In genomic region chrX:139750390-139750789, GRCh38 we compare ENCODE assay signal across 20 cellular contexts. TPM values are rescaled to one million over a fixed set of nuclear protein-coding genes. Genes with fewer than 3 reads are reported as not detected.
DNase-seq lines count a peak whose midpoint lies in the region; ATAC-seq, FAIRE-seq and TF ChIP-seq lines count a peak whose summit lies in the region.
"Had no signal": no experiment of that assay in that cellular context is flagged by ENCODE, and none has a peak within 500 bp of the region (broad histone marks: within the 10 kb centered on the region; RNA-seq: fewer than 3 reads in every experiment).

No MANE protein-coding gene starts in this region.

- H3K27ac ChIP-seq in A549 = no peak overlapping the region
- H3K27ac ChIP-seq: C4-2B, PC-9, SJSA1 had no signal

- POLR2A ChIA-PET in A549 (lab: Yijun Ruan, JAX) = no interaction called here
- POLR2A ChIA-PET in activated CD8-positive, alpha-beta T cell treated with anti-CD3 and anti-CD28 coated beads for 36 hours (lab: Charles Lee) = no interaction called here

- no peaks in the 10 kb centered on the region for H3K4me1 ChIP-seq in A549
- H3K4me1 ChIP-seq: SJSA1 had no signal

- no peak for TF ChIP-seq EP300 in A549 (IDR thresholded peaks at IDR 0.05)

- peaks cover 13% of the 10 kb centered on the region for H3K9me3 Mint-ChIP-seq in activated CD8-positive, alpha-beta T cell treated with anti-CD3 and anti-CD28 coated beads for 36 hours

- intact Hi-C loops in activated CD8-positive, alpha-beta T cell treated with anti-CD3 and anti-CD28 coated beads for 36 hours (cut with micrococcal nuclease) = no loop called here

- no peak for TF ChIP-seq CTCF in A549 (IDR thresholded peaks at IDR 0.05)
- no peak for TF ChIP-seq CTCF in activated CD8-positive, alpha-beta T cell treated with anti-CD3 and anti-CD28 coated beads for 36 hours (IDR thresholded peaks at IDR 0.05)

- H3K4me3 ChIP-seq in A549 = no peak overlapping the region
- H3K4me3 ChIP-seq: PC-9, SJSA1 had no signal

- no peak for ATAC-seq in A549
- ATAC-seq in GM18861 (IDR thresholded peaks at IDR 0.05; ENCODE audit: unreplicated experiment) = peak; percentile 45
- ATAC-seq in HG02610 (IDR thresholded peaks at IDR 0.05; ENCODE audit: unreplicated experiment) = no peak
- no peak for ATAC-seq in activated CD8-positive, alpha-beta T cell treated with anti-CD3 and anti-CD28 coated beads for 36 hours

- H3K27me3 Mint-ChIP-seq in activated CD8-positive, alpha-beta T cell treated with anti-CD3 and anti-CD28 coated beads for 36 hours = no peaks in the 10 kb centered on the region

- DNase-seq in A549 (ENCODE audit: low read depth in 1 of 2, low spot score in 1 of 2) = no peak
- DNase-seq in amniotic epithelial cell (ENCODE audit: low read depth) = peak; percentile 12
- DNase-seq in kidney tubule cell (ENCODE audit: low spot score) = peak; percentile 9
- no peak for DNase-seq in KG1 (lab: John Stamatoyannopoulos, UW)
- no peak for DNase-seq in GF-D8 (lab: John Stamatoyannopoulos, UW)
- no peak for DNase-seq in activated CD8-positive, alpha-beta T cell treated with anti-CD3 and anti-CD28 coated beads for 36 hours
- DNase-seq: DND-41, GDM1, GOT3, NCI-H1105, NCI-H1694, NCI-H2227 treated with DMSO at 0.1 percent for 48 hours, NCI-H524, PC-9 had no signal

- peaks cover 31% of the 10 kb centered on the region for H3K36me3 Mint-ChIP-seq in activated CD8-positive, alpha-beta T cell treated with anti-CD3 and anti-CD28 coated beads for 36 hours (ENCODE audit: low read depth)

- H3K9me3 ChIP-seq in A549 = peaks cover 4% of the 10 kb centered on the region; the same call in 1 of the 3 replicates
- H3K9me3 ChIP-seq: SJSA1 had no signal

- TF ChIP-seq POLR2A in A549 (IDR thresholded peaks at IDR 0.05; ENCODE audit: low read length) = no peak

- no peak overlapping the region for H3K4me3 Mint-ChIP-seq in activated CD8-positive, alpha-beta T cell treated with anti-CD3 and anti-CD28 coated beads for 36 hours

- CTCF ChIA-PET in A549 (lab: Yijun Ruan, JAX) = no interaction called here
- CTCF ChIA-PET in activated CD8-positive, alpha-beta T cell treated with anti-CD3 and anti-CD28 coated beads for 36 hours (lab: Charles Lee) = interaction anchor here (0.9 kb wide), 1 partner anchor 10 kb away, joined by 3 read pairs; no protein-coding TSS in a partner anchor

- TF ChIP-seq RAD21 in A549 (conservative IDR thresholded peaks at IDR 0.05 in 1 of 2, IDR thresholded peaks at IDR 0.05 in 1 of 2) = no peak

- FAIRE-seq in A549 (lab: Jason Lieb, UNC) = peak; percentile 36
- FAIRE-seq: GM12892 had no signal

- H3K4me1 Mint-ChIP-seq in activated CD8-positive, alpha-beta T cell treated with anti-CD3 and anti-CD28 coated beads for 36 hours (ENCODE audit: low read depth) = no peaks in the 10 kb centered on the region

- H3K4me2 ChIP-seq in A549 = no peak overlapping the region
- H3K4me2 ChIP-seq: PC-9 had no signal

- H3K27ac Mint-ChIP-seq in activated CD8-positive, alpha-beta T cell treated with anti-CD3 and anti-CD28 coated beads for 36 hours = no peak overlapping the region

TF ChIP-seq in A549, 52 proteins besides CTCF, POLR2A, EP300 and RAD21:
- TF ChIP-seq MAFK (IDR thresholded peaks at IDR 0.05; ENCODE audit: partially characterized antibody) (no peak), RFX5 (IDR thresholded peaks at IDR 0.05) (no peak), HOXB13 (CRISPR knock-in tag; IDR thresholded peaks at IDR 0.05; ENCODE audit: low read depth) (no peak), RCOR1 (IDR thresholded peaks at IDR 0.05; ENCODE audit: low read depth, low read length) (no peak), HOXB5 (CRISPR knock-in tag; IDR thresholded peaks at IDR 0.05) (no peak), TP53 (CRISPR knock-in tag; IDR thresholded peaks at IDR 0.05) (no peak)

RNA-seq across cellular contexts. Expression of gene MCF2, which starts 42.4 kb away (rescaled TPM):
- polyA plus RNA-seq in A549 (2011; rRNA removed) = 0.07 and 0.10 TPM in 2 replicates
- polyA plus RNA-seq in A549 (2012; cell fraction: cytosol; rRNA removed) = 0.03 TPM in 2 replicates
- polyA plus RNA-seq in A549 (2012; cell fraction: nucleus; rRNA removed) = 0.02 TPM in 1 of 2 replicates, not detected in the other
- polyA plus RNA-seq in A549 (2017; fragmentation: RNase III; extraction: RNeasy Plus Mini Kit Qiagen cat#74134 plus additional on column Dnase treatment) = 0.09 TPM in 1 of 3 replicates, not detected in the others
- not detected in 2 replicates for polyA minus RNA-seq in A549 (2011; rRNA and poly(A)+ RNA removed)
- under 1 TPM; 0.56 to 0.59 TPM for total RNA-seq in activated CD8-positive, alpha-beta T cell treated with anti-CD3 and anti-CD28 coated beads for 36 hours
- total RNA-seq: A172, PC-9 had no signal

Comparison
In these comparisons a context has a peak if more than half of its experiments do, and no peak if none do; other contexts are left out.
1. DNase-seq: peak in amniotic epithelial cell (single experiment) and kidney tubule cell (single experiment); none in A549 (0 of 2), KG1 (single experiment), GF-D8 (single experiment) and activated CD8-positive, alpha-beta T cell treated with anti-CD3 and anti-CD28 coated beads for 36 hours (single experiment).